Comparison of ENCODE assay signal across 24 cellular contexts in genomic region chr9:102185962-102186361, GRCh38.
DNase-seq lines count a peak whose midpoint lies in the region; ATAC-seq, FAIRE-seq and TF ChIP-seq lines count a peak whose summit lies in the region.
"Had no signal": no experiment of that assay in that cellular context is flagged by ENCODE, and none has a peak within 500 bp of the region (broad histone marks: within the 10 kb centered on the region; RNA-seq: fewer than 3 reads in every experiment).

No MANE protein-coding gene starts in this region.

- peak overlapping the region; percentile 32 for H3K4me2 ChIP-seq in astrocyte (ENCODE audit: low read length)
- H3K4me2 ChIP-seq: A549 had no signal

- no peak overlapping the region for H2AFZ ChIP-seq in astrocyte (ENCODE audit: low read depth, low read length)

- POLR2A ChIA-PET in naive thymus-derived CD4-positive, alpha-beta T cell (lab: Charles Lee): no interaction called here

- H3K4me3 ChIP-seq in astrocyte (ENCODE audit: insufficient read depth, low read depth, low read length): no peak overlapping the region
- no peak overlapping the region for H3K4me3 ChIP-seq in naive thymus-derived CD4-positive, alpha-beta T cell (ENCODE audit: low read length)
- H3K4me3 ChIP-seq: A549, SJSA1 had no signal

- H3K27me3 ChIP-seq in astrocyte (ENCODE audit: insufficient read depth, low read length): no peaks in the 10 kb centered on the region
- H3K27me3 ChIP-seq in naive thymus-derived CD4-positive, alpha-beta T cell (ENCODE audit: control insufficient read depth in 2 of 2, insufficient read depth in 2 of 2, low read length in 2 of 2): no peaks in the 10 kb centered on the region
- H3K27me3 ChIP-seq: BE2C, SJSA1 had no signal

- ATAC-seq in left ventricle myocardium superior (peak; percentile 23), Right ventricle myocardium inferior (no peak), HG03280 (IDR thresholded peaks at IDR 0.05; ENCODE audit: unreplicated experiment) (no peak)
- ATAC-seq in naive thymus-derived CD4-positive, alpha-beta T cell: no peak
- ATAC-seq: A549 had no signal

- H3K9me3 ChIP-seq in astrocyte (ENCODE audit: insufficient read depth, low read depth, low read length): no peaks in the 10 kb centered on the region
- no peaks in the 10 kb centered on the region for H3K9me3 ChIP-seq in naive thymus-derived CD4-positive, alpha-beta T cell (ENCODE audit: control insufficient read depth in 2 of 3, low read length in 3 of 3)
- H3K9me3 ChIP-seq: A549, BE2C, SJSA1 had no signal

- H3K9ac ChIP-seq in astrocyte (ENCODE audit: low read length): no peak overlapping the region

- H3K27ac ChIP-seq in astrocyte (ENCODE audit: low read depth, low read length): no peak overlapping the region
- H3K27ac ChIP-seq in naive thymus-derived CD4-positive, alpha-beta T cell (ENCODE audit: low read depth, low read length): no peak overlapping the region
- H3K27ac ChIP-seq: A549, RWPE1, SJSA1 had no signal

- no peaks in the 10 kb centered on the region for H3K36me3 Mint-ChIP-seq in astrocyte (ENCODE audit: low read depth, unreplicated experiment)
- no peaks in the 10 kb centered on the region for H3K36me3 Mint-ChIP-seq in naive thymus-derived CD4-positive, alpha-beta T cell
- H3K36me3 Mint-ChIP-seq: CD4-positive, CD25-positive, alpha-beta regulatory T cell had no signal

- H3K27me3 Mint-ChIP-seq in astrocyte (ENCODE audit: low read depth, unreplicated experiment): no peaks in the 10 kb centered on the region
- no peaks in the 10 kb centered on the region for H3K27me3 Mint-ChIP-seq in naive thymus-derived CD4-positive, alpha-beta T cell
- H3K27me3 Mint-ChIP-seq: CD4-positive, CD25-positive, alpha-beta regulatory T cell had no signal

- no peak overlapping the region for H3K27ac Mint-ChIP-seq in astrocyte (ENCODE audit: unreplicated experiment)
- no peak overlapping the region for H3K27ac Mint-ChIP-seq in naive thymus-derived CD4-positive, alpha-beta T cell
- H3K27ac Mint-ChIP-seq: CD4-positive, CD25-positive, alpha-beta regulatory T cell; H9 had no signal

- H3K36me3 ChIP-seq in astrocyte (ENCODE audit: insufficient read depth, low read length): no peaks in the 10 kb centered on the region
- no peaks in the 10 kb centered on the region for H3K36me3 ChIP-seq in naive thymus-derived CD4-positive, alpha-beta T cell (ENCODE audit: control insufficient read depth in 2 of 3, insufficient read depth in 3 of 3, low read length in 3 of 3)
- H3K36me3 ChIP-seq: BE2C, SJSA1 had no signal

- CTCF ChIA-PET in naive thymus-derived CD4-positive, alpha-beta T cell (lab: Charles Lee): no interaction called here

- DNase-seq in left ventricle myocardium superior (no peak), Right ventricle myocardium inferior (ENCODE audit: missing footprints) (no peak), astrocyte (ENCODE audit: low read depth) (no peak), kidney glomerular epithelial cell (lab: John Stamatoyannopoulos, UW) (peak; percentile 34), putamen (ENCODE audit: low spot score) (no peak), NCI-H146 (lab: John Stamatoyannopoulos, UW) (no peak)
- no peak for DNase-seq in naive thymus-derived CD4-positive, alpha-beta T cell
- DNase-seq: BE2C; CD4-positive, CD25-positive, alpha-beta regulatory T cell; COR-L47; DND-41; H9; KBM-7; NCI-H1092 treated with DMSO at 0.1 percent for 48 hours; NCI-H1436 treated with DMSO at 0.1 percent for 48 hours; NCI-H2029; NCI-H226; NCI-H510A treated with DMSO at 0.1 percent for 48 hours; NCI-H748 treated with DMSO at 0.1 percent for 48 hours had no signal

- H3K4me1 Mint-ChIP-seq in astrocyte (ENCODE audit: low read depth, unreplicated experiment): no peaks in the 10 kb centered on the region
- no peaks in the 10 kb centered on the region for H3K4me1 Mint-ChIP-seq in naive thymus-derived CD4-positive, alpha-beta T cell
- H3K4me1 Mint-ChIP-seq: CD4-positive, CD25-positive, alpha-beta regulatory T cell; H9 had no signal

- intact Hi-C loops in left ventricle myocardium superior (cut with micrococcal nuclease): no loop called here
- intact Hi-C loops in Right ventricle myocardium inferior (cut with DNase I): loop anchor here (10.0 kb wide), 1 partner anchor 1889 kb away; no protein-coding TSS in a partner anchor
- intact Hi-C loops in naive thymus-derived CD4-positive, alpha-beta T cell (cut with micrococcal nuclease): no loop called here

- H4K20me1 ChIP-seq in astrocyte (ENCODE audit: insufficient read depth, low read length): no peaks in the 10 kb centered on the region

- no peaks in the 10 kb centered on the region for H3K9me3 Mint-ChIP-seq in astrocyte (ENCODE audit: unreplicated experiment)
- H3K9me3 Mint-ChIP-seq in naive thymus-derived CD4-positive, alpha-beta T cell: peaks cover 0 to 11% (median 3%) of the 10 kb centered on the region in 11 donors

- H3K4me3 Mint-ChIP-seq in astrocyte (ENCODE audit: unreplicated experiment): no peak overlapping the region
- H3K4me3 Mint-ChIP-seq in naive thymus-derived CD4-positive, alpha-beta T cell: no peak overlapping the region
- H3K4me3 Mint-ChIP-seq: CD4-positive, CD25-positive, alpha-beta regulatory T cell; H9 had no signal

- no peak for TF ChIP-seq CTCF in astrocyte (IDR thresholded peaks at IDR 0.05; ENCODE audit: insufficient read depth, low read depth, low read length)

- H3K4me1 ChIP-seq in astrocyte (ENCODE audit: insufficient read depth, low read length): no peaks in the 10 kb centered on the region
- H3K4me1 ChIP-seq in naive thymus-derived CD4-positive, alpha-beta T cell (ENCODE audit: control insufficient read depth in 2 of 2, insufficient read depth in 2 of 2, low read length in 2 of 2): no peaks in the 10 kb centered on the region
- H3K4me1 ChIP-seq: A549, BE2C, SJSA1 had no signal

- no peak for FAIRE-seq in astrocyte (lab: Jason Lieb, UNC)
- FAIRE-seq: A549, GM12891 had no signal

- no peaks in the 10 kb centered on the region for H3K79me2 ChIP-seq in astrocyte (ENCODE audit: insufficient read depth, low read length)
